In genomic region chr12:11853126-11853525, GRCh38 we compare ENCODE assay signal across 1 cellular context.
TF ChIP-seq lines count a peak whose summit lies in the region.

No MANE protein-coding gene starts in this region.

TF ChIP-seq in GM12878, 131 proteins besides CTCF, POLR2A, EP300 and RAD21 (continued from another document):
- TF ChIP-seq CUX1 (IDR thresholded peaks at IDR 0.05; ENCODE audit: insufficient replicate concordance, low read depth, low read length) = no peak
- TF ChIP-seq KAT2A (conservative IDR thresholded peaks at IDR 0.05; ENCODE audit: control insufficient read depth, low read depth, low read length) = no peak
- no peak for TF ChIP-seq MYB (IDR thresholded peaks at IDR 0.05; ENCODE audit: borderline replicate concordance, low read depth, low read length)
- no peak for TF ChIP-seq HDAC2 (IDR thresholded peaks at IDR 0.05)
